In the genomic region with DNA sequence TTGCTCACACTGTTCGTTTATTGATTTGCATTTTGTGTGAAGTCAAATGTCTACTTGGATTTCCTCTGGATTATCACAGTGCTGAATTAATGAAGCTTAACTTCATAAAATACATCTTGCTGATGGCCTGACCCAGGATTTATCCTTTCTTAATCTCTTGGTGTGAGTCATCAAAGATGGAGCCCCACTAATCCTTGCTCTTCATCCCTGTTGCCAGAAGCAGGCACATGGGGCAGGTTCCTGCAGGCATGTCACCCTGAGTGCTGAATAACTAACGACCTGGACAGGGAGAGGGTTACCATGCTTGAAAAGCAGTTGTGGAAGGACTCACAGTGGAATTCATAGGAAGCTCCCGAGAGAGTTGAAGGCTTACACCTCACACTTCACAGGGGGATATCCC, we compare ENCODE assay signal across 25 cellular contexts. TPM values are rescaled to one million over a fixed set of nuclear protein-coding genes. Genes with fewer than 3 reads are reported as not detected.
"Had no signal": no experiment of that assay in that cellular context is flagged by ENCODE, and none has a peak within 500 bp of the region (broad histone marks: within the 10 kb centered on the region; RNA-seq: fewer than 3 reads in every experiment).

No MANE protein-coding gene starts in this region.

- FAIRE-seq: endometrium, kidney had no signal

- H3K4me3 ChIP-seq: body of pancreas, gastroesophageal sphincter, lung, smooth muscle cell, thoracic aorta had no signal

- H3K9me3 ChIP-seq: body of pancreas had no signal

- H3K4me1 ChIP-seq: body of pancreas, gastroesophageal sphincter had no signal

- H3K36me3 ChIP-seq: gastroesophageal sphincter, thoracic aorta had no signal

- H3K27me3 ChIP-seq: body of pancreas, gastroesophageal sphincter had no signal

- H3K27ac ChIP-seq: body of pancreas, gastroesophageal sphincter, thoracic aorta had no signal

- DNase-seq: activated CD4-positive, alpha-beta T cell treated with anti-CD3 and anti-CD28 coated beads, Interleukin-2, amount 10 ng/mL, durations not matched to agents 7 days and 5 days; activated CD8-positive, alpha-beta memory T cell treated with anti-CD3 and anti-CD28 coated beads, Interleukin-2, amount 10 ng/mL, durations not matched to agents 7 days and 5 days; activated CD8-positive, alpha-beta T cell treated with anti-CD3 and anti-CD28 coated beads for 36 hours; activated effector memory CD4-positive, alpha-beta T cell treated with anti-CD3 and anti-CD28 coated beads, Interleukin-2, amount 50 U/mL, for 16 hours; activated naive CD4-positive, alpha-beta T cell treated with anti-CD3 and anti-CD28 coated beads, Interleukin-2, amount 50 U/mL, for 16 hours; activated naive CD8-positive, alpha-beta T cell treated with anti-CD3 and anti-CD28 coated beads, Interleukin-2, amount 50 U/mL, for 24 hours; activated T-cell treated with anti-CD3 and anti-CD28 coated beads for 4 hours; anterior cingulate cortex; body of pancreas; caudate nucleus; effector CD4-positive, alpha-beta T cell; erythroblast; kidney; naive thymus-derived CD4-positive, alpha-beta T cell; stimulated activated CD4-positive, alpha-beta T cell treated with anti-CD3 and anti-CD28 coated beads, Interleukin-15, amount 100 ng/mL, for 24 hours; stimulated activated naive CD4-positive, alpha-beta T cell had no signal

- ATAC-seq: activated CD4-positive, CD25-positive, alpha-beta regulatory T cell treated with anti-CD3 and anti-CD28 coated beads, Interleukin-2, amount 50 U/mL, for 24 hours; activated CD8-positive, alpha-beta memory T cell treated with anti-CD3 and anti-CD28 coated beads, Interleukin-2, amount 10 ng/mL, durations not matched to agents 7 days and 5 days; activated CD8-positive, alpha-beta T cell treated with anti-CD3 and anti-CD28 coated beads for 36 hours; activated naive CD8-positive, alpha-beta T cell treated with anti-CD3 and anti-CD28 coated beads, Interleukin-2, amount 50 U/mL, for 24 hours; body of pancreas; gastroesophageal sphincter; naive thymus-derived CD4-positive, alpha-beta T cell; sciatic nerve had no signal

RNA-seq across cellular contexts. Expression of gene FA2H, which starts 56.0 kb away (rescaled TPM):
- total RNA-seq: activated CD8-positive, alpha-beta T cell treated with anti-CD3 and anti-CD28 coated beads for 36 hours; neural crest cell; omental fat pad; smooth muscle cell had no signal
- polyA plus RNA-seq: naive thymus-derived CD4-positive, alpha-beta T cell; smooth muscle cell had no signal
